Comparison of ENCODE assay signal across 9 cellular contexts in genomic region chr15:72197045-72197459, GRCh38. TPM values are rescaled to one million over a fixed set of nuclear protein-coding genes. Genes with fewer than 3 reads are reported as not detected.
DNase-seq lines count a peak whose midpoint lies in the region; ATAC-seq and TF ChIP-seq lines count a peak whose summit lies in the region.
"Had no signal": no experiment of that assay in that cellular context is flagged by ENCODE, and none has a peak within 500 bp of the region (broad histone marks: within the 10 kb centered on the region; RNA-seq: fewer than 3 reads in every experiment).

No MANE protein-coding gene starts in this region.

- no peak overlapping the region for H3K27ac Mint-ChIP-seq in activated B cell treated with CpG ODN at 0.5 μM for 24 hours

- DNase-seq in ELF-1 (ENCODE audit: low read depth, low spot score) (peak; percentile 50), activated B cell treated with CpG ODN at 0.5 μM for 24 hours (no peak), hepatic stellate cell (ENCODE audit: low spot score) (peak; percentile 24), retina (peak; percentile 67), NOMO-1 treated with DMSO at 0.1 percent for 48 hours (lab: John Stamatoyannopoulos, UW; ENCODE audit: unreplicated experiment) (no peak), SW 1271 (lab: John Stamatoyannopoulos, UW) (no peak)
- DNase-seq in stimulated activated CD4-positive, alpha-beta T cell treated with anti-CD3 and anti-CD28 coated beads, Interleukin-15, amount 100 ng/mL, for 24 hours: no peak

- peaks cover 24% of the 10 kb centered on the region for H3K27me3 Mint-ChIP-seq in activated B cell treated with CpG ODN at 0.5 μM for 24 hours

- peaks cover 18% of the 10 kb centered on the region for H3K4me1 Mint-ChIP-seq in activated B cell treated with CpG ODN at 0.5 μM for 24 hours

- CTCF ChIA-PET in activated B cell treated with CpG ODN at 0.5 μM for 24 hours (lab: Charles Lee): no interaction called here

- intact Hi-C loops in activated B cell treated with CpG ODN at 0.5 μM for 24 hours (cut with micrococcal nuclease): loop anchor here (10.0 kb wide), 2 partner anchors 278 to 478 kb away; partner anchors contain the start of gene ARIH1

- TF ChIP-seq CTCF in activated B cell treated with CpG ODN at 0.5 μM for 24 hours (IDR thresholded peaks at IDR 0.05): no peak

- peak overlapping the region; percentile 74 for H3K4me3 Mint-ChIP-seq in activated B cell treated with CpG ODN at 0.5 μM for 24 hours

- no peaks in the 10 kb centered on the region for H3K9me3 Mint-ChIP-seq in activated B cell treated with CpG ODN at 0.5 μM for 24 hours

- peaks cover 40% of the 10 kb centered on the region for H3K36me3 Mint-ChIP-seq in activated B cell treated with CpG ODN at 0.5 μM for 24 hours (ENCODE audit: low read depth)

- ATAC-seq in activated B cell treated with CpG ODN at 0.5 μM for 24 hours (ENCODE audit: low read depth) (no peak), HG03354 (IDR thresholded peaks at IDR 0.05; ENCODE audit: poor library complexity, severe bottlenecking, unreplicated experiment) (no peak)

- POLR2A ChIA-PET in activated B cell treated with CpG ODN at 0.5 μM for 24 hours (lab: Charles Lee): interaction anchor here (1.3 to 4.5 kb wide), 3 partner anchors 20 to 34 kb away, joined by 3 to 52 read pairs (median 8); partner anchors contain the start of gene PKM

RNA-seq across cellular contexts. Expression of gene GRAMD2A, which starts 0.5 kb away (rescaled TPM):
- total RNA-seq in activated B cell treated with CpG ODN at 0.5 μM for 24 hours: not detected in 2 replicates
- total RNA-seq: GM12878 had no signal

RNA-seq across cellular contexts. Expression of gene PKM, which starts 33.9 kb away (rescaled TPM):
- 1,253 and 1,275 TPM in 2 replicates for total RNA-seq in activated B cell treated with CpG ODN at 0.5 μM for 24 hours

Comparison
In these comparisons a context has a peak if more than half of its experiments do, and no peak if none do; other contexts are left out.
1. DNase-seq: peak in ELF-1 (single experiment), hepatic stellate cell (single experiment) and retina (single experiment); none in activated B cell treated with CpG ODN at 0.5 μM for 24 hours (single experiment), stimulated activated CD4-positive, alpha-beta T cell treated with anti-CD3 and anti-CD28 coated beads, Interleukin-15, amount 100 ng/mL, for 24 hours (single experiment), NOMO-1 treated with DMSO at 0.1 percent for 48 hours (single experiment) and SW 1271 (0 of 2).